In genomic region chr2:237752761-237753165, GRCh38 we compare ENCODE assay signal across 10 cellular contexts. TPM values are rescaled to one million over a fixed set of nuclear protein-coding genes. Genes with fewer than 3 reads are reported as not detected.
A peak's percentile ranks its signal among the peaks of the same experiment; 100 is the strongest.
DNase-seq lines count a peak whose midpoint lies in the region; ATAC-seq and TF ChIP-seq lines count a peak whose summit lies in the region.
"Had no signal": no experiment of that assay in that cellular context is flagged by ENCODE, and none has a peak within 500 bp of the region (broad histone marks: within the 10 kb centered on the region; RNA-seq: fewer than 3 reads in every experiment).

No MANE protein-coding gene starts in this region.

- H3K27ac ChIP-seq in left lung: no peak overlapping the region

- H3K4me3 ChIP-seq in left lung: no peak overlapping the region
- H3K4me3 ChIP-seq: cardiac muscle cell had no signal

- no peaks in the 10 kb centered on the region for H3K27me3 ChIP-seq in left lung
- H3K27me3 ChIP-seq: cardiac muscle cell had no signal

- peaks cover 0 to 100% of the 10 kb centered on the region in 2 donors for H3K36me3 ChIP-seq in left lung

- ATAC-seq in GM18517 (IDR thresholded peaks at IDR 0.05; ENCODE audit: unreplicated experiment) (peak; percentile 97), GM21390 (IDR thresholded peaks at IDR 0.05; ENCODE audit: unreplicated experiment) (peak; percentile 99), HG03439 (IDR thresholded peaks at IDR 0.05; ENCODE audit: unreplicated experiment) (peak; percentile 92), left lung (peak; percentile 41)

- no peaks in the 10 kb centered on the region for H3K9me3 ChIP-seq in left lung

- intact Hi-C loops in left lung (cut with DNase I): no loop called here

- DNase-seq in left lung (no peak), COR-L47 (lab: John Stamatoyannopoulos, UW) (no peak), activated gamma-delta T cell (lab: John Stamatoyannopoulos, UW) (no peak), HT-29 (ENCODE audit: low spot score) (no peak), cerebellum (ENCODE audit: low spot score) (no peak)
- DNase-seq: left cardiac atrium had no signal

- no peaks in the 10 kb centered on the region for H3K4me1 ChIP-seq in left lung

- TF ChIP-seq CTCF in left lung (IDR thresholded peaks at IDR 0.05): no peak

RNA-seq across cellular contexts. Expression of gene RBM44, which starts 45.8 kb away (rescaled TPM):
- 1 to 10 TPM in 1 of 2 donors, under 1 TPM in 1; 0.41 to 1.0 TPM for total RNA-seq in left lung
- total RNA-seq in HT-29 (2014; rRNA removed; shearing (Covaris generic)): 0.08 and 0.13 TPM in 2 replicates
- 2.2 TPM for total RNA-seq in cerebellum

Comparison
In these comparisons a context has a peak if more than half of its experiments do, and no peak if none do; other contexts are left out.
1. ATAC-seq: peak in every context shown above with its lines; median percentile 99 in GM21390; 97 in GM18517; 92 in HG03439; 41 in left lung.